27 cellular contexts compared by ENCODE assay signal in the genomic region with DNA sequence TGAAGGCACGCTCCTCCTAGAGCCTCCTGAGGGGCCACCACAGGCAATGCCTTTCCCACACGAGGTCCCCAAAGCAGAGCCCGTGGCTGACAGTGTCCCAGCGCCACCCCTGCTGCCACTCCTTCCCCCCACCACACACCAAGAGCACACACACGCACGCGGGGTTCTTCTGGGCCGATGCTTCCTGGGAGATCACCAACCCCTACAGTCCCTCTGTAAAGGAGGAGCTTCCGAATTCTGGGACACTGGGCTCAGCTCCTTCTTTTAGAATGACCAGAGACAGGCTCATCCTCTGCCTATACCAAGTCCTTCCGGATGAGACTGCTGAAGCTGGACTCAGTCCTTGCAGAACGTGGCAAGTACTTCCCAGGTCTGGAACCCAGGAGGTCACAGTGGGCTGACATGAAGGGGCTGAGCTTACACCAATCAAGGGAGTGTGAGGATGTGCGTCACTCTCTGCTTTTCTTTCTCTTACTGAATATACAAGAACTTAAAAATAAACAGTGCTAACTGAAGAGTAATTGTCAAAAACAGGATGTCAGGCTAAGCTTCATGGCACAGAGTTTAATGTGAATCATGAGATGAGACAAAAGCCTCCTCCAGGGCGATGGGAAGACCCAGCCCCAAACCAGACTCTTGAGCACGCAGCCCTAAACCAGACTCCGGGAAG. TPM values are rescaled to one million over a fixed set of nuclear protein-coding genes. Genes with fewer than 3 reads are reported as not detected.
DNase-seq lines count a peak whose midpoint lies in the region; ATAC-seq and TF ChIP-seq lines count a peak whose summit lies in the region.
"Had no signal": no experiment of that assay in that cellular context is flagged by ENCODE, and none has a peak within 500 bp of the region (broad histone marks: within the 10 kb centered on the region; RNA-seq: fewer than 3 reads in every experiment).

No MANE protein-coding gene starts in this region.

- H3K4me3 ChIP-seq in naive thymus-derived CD4-positive, alpha-beta T cell (ENCODE audit: low read length) = no peak overlapping the region
- H3K4me3 ChIP-seq: lung, thyroid gland had no signal

- intact Hi-C loops in activated CD4-positive, alpha-beta memory T cell treated with anti-CD3 and anti-CD28 coated beads for 36 hours (cut with micrococcal nuclease) = no loop called here
- intact Hi-C loops in naive thymus-derived CD4-positive, alpha-beta T cell (cut with micrococcal nuclease) = no loop called here

- H3K36me3 Mint-ChIP-seq in activated CD4-positive, alpha-beta memory T cell treated with anti-CD3 and anti-CD28 coated beads for 36 hours = peaks cover 27% of the 10 kb centered on the region
- H3K36me3 Mint-ChIP-seq in activated CD4-positive, alpha-beta memory T cell treated with anti-CD3 and anti-CD28 coated beads, Interleukin-2, amount 10 ng/mL, durations not matched to agents 7 days and 5 days (ENCODE audit: low read depth) = peaks cover 46% of the 10 kb centered on the region
- H3K36me3 Mint-ChIP-seq in naive thymus-derived CD4-positive, alpha-beta T cell = peaks cover 8 to 30% (median 15%) of the 10 kb centered on the region in 5 donors

- H3K27ac Mint-ChIP-seq in activated CD4-positive, alpha-beta memory T cell treated with anti-CD3 and anti-CD28 coated beads for 36 hours = peak overlapping the region; percentile 3
- no peak overlapping the region for H3K27ac Mint-ChIP-seq in activated CD4-positive, alpha-beta memory T cell treated with anti-CD3 and anti-CD28 coated beads, Interleukin-2, amount 10 ng/mL, durations not matched to agents 7 days and 5 days
- peak overlapping the region in 4 of 9 donors; percentile 65 to 83 (median 76) for H3K27ac Mint-ChIP-seq in naive thymus-derived CD4-positive, alpha-beta T cell
- H3K27ac Mint-ChIP-seq: activated CD4-positive, alpha-beta T cell treated with anti-CD3 and anti-CD28 coated beads, Interleukin-2, amount 10 ng/mL, durations not matched to agents 7 days and 5 days; stimulated activated memory B cell treated with anti-CD40 and anti-IgM and Interleukin-4, amounts not matched to agents 10 μg/mL and 1 μg/mL and 100 μg/mL, for 72 hours had no signal

- no peaks in the 10 kb centered on the region for H3K9me3 ChIP-seq in naive thymus-derived CD4-positive, alpha-beta T cell (ENCODE audit: control insufficient read depth in 2 of 3, low read length in 3 of 3)
- H3K9me3 ChIP-seq: thyroid gland had no signal

- no peaks in the 10 kb centered on the region for H3K9me3 Mint-ChIP-seq in activated CD4-positive, alpha-beta memory T cell treated with anti-CD3 and anti-CD28 coated beads for 36 hours
- no peaks in the 10 kb centered on the region for H3K9me3 Mint-ChIP-seq in activated CD4-positive, alpha-beta memory T cell treated with anti-CD3 and anti-CD28 coated beads, Interleukin-2, amount 10 ng/mL, durations not matched to agents 7 days and 5 days
- H3K9me3 Mint-ChIP-seq in naive thymus-derived CD4-positive, alpha-beta T cell = no peaks in the 10 kb centered on the region
- H3K9me3 Mint-ChIP-seq: activated CD4-positive, alpha-beta T cell treated with anti-CD3 and anti-CD28 coated beads, Interleukin-2, amount 10 ng/mL, durations not matched to agents 7 days and 5 days; stimulated activated memory B cell treated with anti-CD40 and anti-IgM and Interleukin-4, amounts not matched to agents 10 μg/mL and 1 μg/mL and 100 μg/mL, for 72 hours had no signal

- H3K36me3 ChIP-seq in naive thymus-derived CD4-positive, alpha-beta T cell (ENCODE audit: control insufficient read depth in 2 of 3, insufficient read depth in 3 of 3, low read length in 3 of 3) = peaks cover 10 to 65% (median 15%) of the 10 kb centered on the region in 3 experiments

- in situ Hi-C loops in GM18951 (cut with MboI; ENCODE audit: low sequenced_read_pairs, unreplicated experiment) = no loop called here
- in situ Hi-C loops in KBM-7 (cut with MboI; ENCODE audit: low pct_unique_long_range_greater_than_20kb, low sequenced_read_pairs) = no loop called here

- CTCF ChIA-PET in activated CD4-positive, alpha-beta memory T cell treated with anti-CD3 and anti-CD28 coated beads for 36 hours (lab: Charles Lee) = no interaction called here
- CTCF ChIA-PET in activated CD4-positive, alpha-beta memory T cell treated with anti-CD3 and anti-CD28 coated beads, Interleukin-2, amount 10 ng/mL, durations not matched to agents 7 days and 5 days (lab: Charles Lee) = no interaction called here
- CTCF ChIA-PET in naive thymus-derived CD4-positive, alpha-beta T cell (lab: Charles Lee) = no interaction called here

- peaks cover 4% of the 10 kb centered on the region for H3K4me1 Mint-ChIP-seq in activated CD4-positive, alpha-beta memory T cell treated with anti-CD3 and anti-CD28 coated beads for 36 hours (ENCODE audit: low read depth)
- peaks cover 1% of the 10 kb centered on the region for H3K4me1 Mint-ChIP-seq in activated CD4-positive, alpha-beta memory T cell treated with anti-CD3 and anti-CD28 coated beads, Interleukin-2, amount 10 ng/mL, durations not matched to agents 7 days and 5 days
- peaks cover 5 to 24% (median 18%) of the 10 kb centered on the region in 7 donors for H3K4me1 Mint-ChIP-seq in naive thymus-derived CD4-positive, alpha-beta T cell

- H3K4me3 Mint-ChIP-seq in activated CD4-positive, alpha-beta memory T cell treated with anti-CD3 and anti-CD28 coated beads for 36 hours = no peak overlapping the region
- no peak overlapping the region for H3K4me3 Mint-ChIP-seq in activated CD4-positive, alpha-beta memory T cell treated with anti-CD3 and anti-CD28 coated beads, Interleukin-2, amount 10 ng/mL, durations not matched to agents 7 days and 5 days
- no peak overlapping the region for H3K4me3 Mint-ChIP-seq in naive thymus-derived CD4-positive, alpha-beta T cell
- H3K4me3 Mint-ChIP-seq: activated CD4-positive, alpha-beta T cell treated with anti-CD3 and anti-CD28 coated beads, Interleukin-2, amount 10 ng/mL, durations not matched to agents 7 days and 5 days; stimulated activated memory B cell treated with anti-CD40 and anti-IgM and Interleukin-4, amounts not matched to agents 10 μg/mL and 1 μg/mL and 100 μg/mL, for 72 hours had no signal

- TF ChIP-seq POLR2A in GM18951 (IDR thresholded peaks at IDR 0.05; ENCODE audit: extremely low read depth, insufficient read depth, insufficient read length) = peak; percentile 13

- POLR2A ChIA-PET in activated CD4-positive, alpha-beta memory T cell treated with anti-CD3 and anti-CD28 coated beads for 36 hours (lab: Charles Lee) = interaction anchor here (0.6 kb wide), 1 partner anchor 9 kb away, joined by 4 read pairs; no protein-coding TSS in a partner anchor
- POLR2A ChIA-PET in activated CD4-positive, alpha-beta memory T cell treated with anti-CD3 and anti-CD28 coated beads, Interleukin-2, amount 10 ng/mL, durations not matched to agents 7 days and 5 days (lab: Charles Lee) = interaction anchor here (0.7 kb wide), 1 partner anchor 15 kb away, joined by 4 read pairs; no protein-coding TSS in a partner anchor
- POLR2A ChIA-PET in naive thymus-derived CD4-positive, alpha-beta T cell (lab: Charles Lee) = interaction anchor here (2.0 kb wide), 1 partner anchor 17 kb away, joined by 4 read pairs; no protein-coding TSS in a partner anchor

- H3K27me3 Mint-ChIP-seq in activated CD4-positive, alpha-beta memory T cell treated with anti-CD3 and anti-CD28 coated beads for 36 hours = no peaks in the 10 kb centered on the region
- H3K27me3 Mint-ChIP-seq in activated CD4-positive, alpha-beta memory T cell treated with anti-CD3 and anti-CD28 coated beads, Interleukin-2, amount 10 ng/mL, durations not matched to agents 7 days and 5 days = no peaks in the 10 kb centered on the region
- no peaks in the 10 kb centered on the region for H3K27me3 Mint-ChIP-seq in naive thymus-derived CD4-positive, alpha-beta T cell
- H3K27me3 Mint-ChIP-seq: activated CD4-positive, alpha-beta T cell treated with anti-CD3 and anti-CD28 coated beads, Interleukin-2, amount 10 ng/mL, durations not matched to agents 7 days and 5 days; stimulated activated memory B cell treated with anti-CD40 and anti-IgM and Interleukin-4, amounts not matched to agents 10 μg/mL and 1 μg/mL and 100 μg/mL, for 72 hours had no signal

- no peak overlapping the region for H3K27ac ChIP-seq in naive thymus-derived CD4-positive, alpha-beta T cell (ENCODE audit: low read depth, low read length)
- H3K27ac ChIP-seq: epithelial cell of prostate, foreskin keratinocyte, HL-60, thyroid gland, WERI-Rb-1 had no signal

- ATAC-seq in naive thymus-derived CD4-positive, alpha-beta T cell = peak; percentile 16
- ATAC-seq in GM21381 (IDR thresholded peaks at IDR 0.05; ENCODE audit: unreplicated experiment) (no peak), GM19455 (IDR thresholded peaks at IDR 0.05; ENCODE audit: unreplicated experiment) (no peak)
- ATAC-seq: foreskin keratinocyte; stimulated activated memory B cell treated with anti-CD40 and anti-IgM and Interleukin-4, amounts not matched to agents 10 μg/mL and 1 μg/mL and 100 μg/mL, for 72 hours had no signal

- peaks cover under 1 to 3% of the 10 kb centered on the region in 2 donors for H3K4me1 ChIP-seq in naive thymus-derived CD4-positive, alpha-beta T cell (ENCODE audit: control insufficient read depth in 2 of 2, insufficient read depth in 2 of 2, low read length in 2 of 2)
- H3K4me1 ChIP-seq: foreskin keratinocyte had no signal

- no peak for DNase-seq in activated CD4-positive, alpha-beta memory T cell treated with anti-CD3 and anti-CD28 coated beads for 36 hours
- DNase-seq in activated CD4-positive, alpha-beta memory T cell treated with anti-CD3 and anti-CD28 coated beads, Interleukin-2, amount 10 ng/mL, durations not matched to agents 7 days and 5 days = no peak
- DNase-seq in dermis blood vessel endothelial cell (peak; percentile 58), KBM-7 (no peak)
- DNase-seq in naive thymus-derived CD4-positive, alpha-beta T cell = no peak
- DNase-seq: 8988T; activated CD4-positive, alpha-beta T cell treated with anti-CD3 and anti-CD28 coated beads, Interleukin-2, amount 10 ng/mL, durations not matched to agents 7 days and 5 days; activated gamma-delta T cell treated with Interleukin-2 at 50 U/mL for 16 hours; amygdala; central memory CD4-positive, alpha-beta T cell; DMS79 treated with DMSO at 0.1 percent for 48 hours; foreskin keratinocyte; NCI-H1417 treated with DMSO at 0.1 percent for 48 hours; NCI-H510A treated with DMSO at 0.1 percent for 48 hours; NK-92 treated with Interleukin-12 subunit alpha and Interleukin-12 subunit beta, amount 100 ng/mL, for 24 hours; small intestine; stimulated activated CD4-positive, alpha-beta T cell treated with anti-CD3 and anti-CD28 coated beads, Interleukin-2, amount 100 ng/mL, for 24 hours; T-helper 2 cell; thyroid gland; WERI-Rb-1 had no signal

- no peaks in the 10 kb centered on the region for H3K27me3 ChIP-seq in naive thymus-derived CD4-positive, alpha-beta T cell (ENCODE audit: control insufficient read depth in 2 of 2, insufficient read depth in 2 of 2, low read length in 2 of 2)
- H3K27me3 ChIP-seq: foreskin keratinocyte, thyroid gland had no signal

RNA-seq across cellular contexts. Expression of gene SSU72, which starts 12.7 kb away (rescaled TPM):
- 100 to 1,000 TPM; 106 to 107 TPM for total RNA-seq in activated CD4-positive, alpha-beta memory T cell treated with anti-CD3 and anti-CD28 coated beads for 36 hours
- 100 to 1,000 TPM; 111 to 113 TPM for total RNA-seq in activated CD4-positive, alpha-beta memory T cell treated with anti-CD3 and anti-CD28 coated beads, Interleukin-2, amount 10 ng/mL, durations not matched to agents 7 days and 5 days
- 87.1 and 128 TPM in 2 replicates for total RNA-seq in dermis blood vessel endothelial cell
- total RNA-seq in naive thymus-derived CD4-positive, alpha-beta T cell = 100 to 1,000 TPM; 121 to 148 (median 137) TPM
- 100 to 1,000 TPM; 211 to 267 TPM for polyA plus RNA-seq in naive thymus-derived CD4-positive, alpha-beta T cell

RNA-seq across cellular contexts. Expression of gene TMEM240, which starts 21.5 kb away (rescaled TPM):
- total RNA-seq in activated CD4-positive, alpha-beta memory T cell treated with anti-CD3 and anti-CD28 coated beads for 36 hours = under 1 TPM in 1 of 2 experiments, not detected in 1; 0.29 TPM
- total RNA-seq in activated CD4-positive, alpha-beta memory T cell treated with anti-CD3 and anti-CD28 coated beads, Interleukin-2, amount 10 ng/mL, durations not matched to agents 7 days and 5 days = under 1 TPM in 1 of 2 experiments, not detected in 1; 0.28 TPM
- total RNA-seq in dermis blood vessel endothelial cell = 1.7 and 2.6 TPM in 2 replicates
- 1 to 10 TPM in 3 of 5 experiments, under 1 TPM in 1, not detected in 1; 0.66 to 2.8 (median 1.7) TPM for total RNA-seq in naive thymus-derived CD4-positive, alpha-beta T cell
- under 1 TPM in 1 of 2 donors, not detected in 1; 0.84 TPM for polyA plus RNA-seq in naive thymus-derived CD4-positive, alpha-beta T cell

RNA-seq across cellular contexts. Expression of gene FNDC10, which starts 38.0 kb away (rescaled TPM):
- 1 to 10 TPM; 1.5 to 1.6 TPM for total RNA-seq in activated CD4-positive, alpha-beta memory T cell treated with anti-CD3 and anti-CD28 coated beads for 36 hours
- 1 to 10 TPM; 2.6 to 2.7 TPM for total RNA-seq in activated CD4-positive, alpha-beta memory T cell treated with anti-CD3 and anti-CD28 coated beads, Interleukin-2, amount 10 ng/mL, durations not matched to agents 7 days and 5 days
- 0.68 and 1.4 TPM in 2 replicates for total RNA-seq in dermis blood vessel endothelial cell
- total RNA-seq in naive thymus-derived CD4-positive, alpha-beta T cell = 10 to 100 TPM in 1 of 5 experiments, 1 to 10 TPM in 4; 3.2 to 10.7 (median 4.0) TPM
- 1 to 10 TPM; 1.3 to 1.6 TPM for polyA plus RNA-seq in naive thymus-derived CD4-positive, alpha-beta T cell

RNA-seq across cellular contexts. Expression of gene ATAD3A, which starts 50.0 kb away (rescaled TPM):
- total RNA-seq in activated CD4-positive, alpha-beta memory T cell treated with anti-CD3 and anti-CD28 coated beads for 36 hours = 10 to 100 TPM; 45.7 to 46.7 TPM
- total RNA-seq in activated CD4-positive, alpha-beta memory T cell treated with anti-CD3 and anti-CD28 coated beads, Interleukin-2, amount 10 ng/mL, durations not matched to agents 7 days and 5 days = 10 to 100 TPM; 26.2 to 26.5 TPM
- 29.3 and 59.4 TPM in 2 replicates for total RNA-seq in dermis blood vessel endothelial cell
- 10 to 100 TPM; 21.0 to 41.3 (median 22.9) TPM for total RNA-seq in naive thymus-derived CD4-positive, alpha-beta T cell
- polyA plus RNA-seq in naive thymus-derived CD4-positive, alpha-beta T cell = 10 to 100 TPM in 1 of 2 donors, 1 to 10 TPM in 1; 5.4 to 11.6 TPM

RNA-seq across cellular contexts. Expression of gene MIB2, which starts 53.4 kb away (rescaled TPM):
- 10 to 100 TPM; 31.1 to 36.1 TPM for total RNA-seq in activated CD4-positive, alpha-beta memory T cell treated with anti-CD3 and anti-CD28 coated beads for 36 hours
- total RNA-seq in activated CD4-positive, alpha-beta memory T cell treated with anti-CD3 and anti-CD28 coated beads, Interleukin-2, amount 10 ng/mL, durations not matched to agents 7 days and 5 days = 10 to 100 TPM; 37.2 to 37.5 TPM
- total RNA-seq in dermis blood vessel endothelial cell = 49.2 and 71.0 TPM in 2 replicates
- total RNA-seq in naive thymus-derived CD4-positive, alpha-beta T cell = 100 to 1,000 TPM in 2 of 5 experiments, 10 to 100 TPM in 3; 45.6 to 129 (median 65.7) TPM
- polyA plus RNA-seq in naive thymus-derived CD4-positive, alpha-beta T cell = 10 to 100 TPM; 23.4 to 36.7 TPM
